In genomic region chr15:31049682-31050606, GRCh38 we compare ENCODE assay signal across 17 cellular contexts. TPM values are rescaled to one million over a fixed set of nuclear protein-coding genes. Genes with fewer than 3 reads are reported as not detected.
DNase-seq lines count a peak whose midpoint lies in the region; ATAC-seq and TF ChIP-seq lines count a peak whose summit lies in the region.
"Had no signal": no experiment of that assay in that cellular context is flagged by ENCODE, and none has a peak within 500 bp of the region (broad histone marks: within the 10 kb centered on the region; RNA-seq: fewer than 3 reads in every experiment).

No MANE protein-coding gene starts in this region.

- H3K9ac ChIP-seq in OCI-LY3 (ENCODE audit: low read length) (no peak overlapping the region), fibroblast of lung (ENCODE audit: insufficient read depth, low read length) (no peak overlapping the region)

- no peaks in the 10 kb centered on the region for H3K36me3 Mint-ChIP-seq in activated CD8-positive, alpha-beta T cell treated with anti-CD3 and anti-CD28 coated beads, Interleukin-2, amount 10 ng/mL, durations not matched to agents 7 days and 5 days (ENCODE audit: low read depth)
- H3K36me3 Mint-ChIP-seq in activated CD8-positive, alpha-beta T cell treated with anti-CD3 and anti-CD28 coated beads for 36 hours (ENCODE audit: low read depth): no peaks in the 10 kb centered on the region
- no peaks in the 10 kb centered on the region for H3K36me3 Mint-ChIP-seq in stimulated activated effector memory CD8-positive, alpha-beta T cell treated with anti-CD3 and anti-CD28 coated beads, Interleukin-12 subunit alpha, Interleukin-12 subunit beta, amount 100 ng/mL, for 72 hours
- no peaks in the 10 kb centered on the region for H3K36me3 Mint-ChIP-seq in chondrocyte (ENCODE audit: low read depth)

- H2AFZ ChIP-seq in OCI-LY3 (ENCODE audit: low read depth, low read length) (no peak overlapping the region; the same call in 1 of the 2 replicates), fibroblast of lung (ENCODE audit: low read length) (peak overlapping the region; percentile 16)

- H3K27me3 ChIP-seq in OCI-LY3 (ENCODE audit: low read depth, low read length) (no peaks in the 10 kb centered on the region), fibroblast of lung (ENCODE audit: control insufficient read depth, insufficient read depth, low read length) (no peaks in the 10 kb centered on the region)
- H3K27me3 ChIP-seq: testis had no signal

- peak overlapping the region; percentile 75 for H3K27ac Mint-ChIP-seq in activated CD8-positive, alpha-beta T cell treated with anti-CD3 and anti-CD28 coated beads, Interleukin-2, amount 10 ng/mL, durations not matched to agents 7 days and 5 days
- H3K27ac Mint-ChIP-seq in activated CD8-positive, alpha-beta T cell treated with anti-CD3 and anti-CD28 coated beads for 36 hours: no peak overlapping the region
- peak overlapping the region; percentile 36 for H3K27ac Mint-ChIP-seq in stimulated activated effector memory CD8-positive, alpha-beta T cell treated with anti-CD3 and anti-CD28 coated beads, Interleukin-12 subunit alpha, Interleukin-12 subunit beta, amount 100 ng/mL, for 72 hours
- no peak overlapping the region for H3K27ac Mint-ChIP-seq in chondrocyte (ENCODE audit: unreplicated experiment)

- H3K4me1 ChIP-seq in OCI-LY3 (ENCODE audit: low read length) (peaks cover 16% of the 10 kb centered on the region), fibroblast of lung (ENCODE audit: control insufficient read depth, extremely low read depth, insufficient read depth, low read length) (no peaks in the 10 kb centered on the region)
- H3K4me1 ChIP-seq: testis had no signal

- H3K79me2 ChIP-seq in OCI-LY3 (ENCODE audit: low read length) (no peaks in the 10 kb centered on the region), fibroblast of lung (ENCODE audit: control insufficient read depth, insufficient read depth, low read length) (no peaks in the 10 kb centered on the region)

- intact Hi-C loops in activated CD8-positive, alpha-beta T cell treated with anti-CD3 and anti-CD28 coated beads for 36 hours (cut with micrococcal nuclease): loop anchor here (10.0 kb wide), 1 partner anchor 75 kb away; no protein-coding TSS in a partner anchor

- no peak for ATAC-seq in activated CD8-positive, alpha-beta T cell treated with anti-CD3 and anti-CD28 coated beads, Interleukin-2, amount 10 ng/mL, durations not matched to agents 7 days and 5 days
- no peak for ATAC-seq in activated CD8-positive, alpha-beta T cell treated with anti-CD3 and anti-CD28 coated beads for 36 hours
- no peak for ATAC-seq in stimulated activated effector memory CD8-positive, alpha-beta T cell treated with anti-CD3 and anti-CD28 coated beads, Interleukin-12 subunit alpha, Interleukin-12 subunit beta, amount 100 ng/mL, for 72 hours

- no peaks in the 10 kb centered on the region for H3K9me3 Mint-ChIP-seq in activated CD8-positive, alpha-beta T cell treated with anti-CD3 and anti-CD28 coated beads, Interleukin-2, amount 10 ng/mL, durations not matched to agents 7 days and 5 days (ENCODE audit: insufficient read depth)
- no peaks in the 10 kb centered on the region for H3K9me3 Mint-ChIP-seq in activated CD8-positive, alpha-beta T cell treated with anti-CD3 and anti-CD28 coated beads for 36 hours
- H3K9me3 Mint-ChIP-seq in stimulated activated effector memory CD8-positive, alpha-beta T cell treated with anti-CD3 and anti-CD28 coated beads, Interleukin-12 subunit alpha, Interleukin-12 subunit beta, amount 100 ng/mL, for 72 hours: no peaks in the 10 kb centered on the region
- no peaks in the 10 kb centered on the region for H3K9me3 Mint-ChIP-seq in chondrocyte (ENCODE audit: low read depth)

- no peak overlapping the region for H3K27ac ChIP-seq in OCI-LY3 (ENCODE audit: low read length)
- H3K27ac ChIP-seq in fibroblast of lung (ENCODE audit: insufficient read depth, low read length): no peak overlapping the region
- H3K27ac ChIP-seq: testis had no signal

- POLR2A ChIA-PET in activated CD8-positive, alpha-beta T cell treated with anti-CD3 and anti-CD28 coated beads, Interleukin-2, amount 10 ng/mL, durations not matched to agents 7 days and 5 days (lab: Charles Lee): no interaction called here
- POLR2A ChIA-PET in activated CD8-positive, alpha-beta T cell treated with anti-CD3 and anti-CD28 coated beads for 36 hours (lab: Charles Lee): interaction anchor here (1.6 kb wide), 1 partner anchor 10 kb away, joined by 4 read pairs; no protein-coding TSS in a partner anchor

- H3K4me1 Mint-ChIP-seq in activated CD8-positive, alpha-beta T cell treated with anti-CD3 and anti-CD28 coated beads, Interleukin-2, amount 10 ng/mL, durations not matched to agents 7 days and 5 days (ENCODE audit: low read depth): peaks cover 10% of the 10 kb centered on the region
- peaks cover 5% of the 10 kb centered on the region for H3K4me1 Mint-ChIP-seq in activated CD8-positive, alpha-beta T cell treated with anti-CD3 and anti-CD28 coated beads for 36 hours (ENCODE audit: low read depth)
- H3K4me1 Mint-ChIP-seq in stimulated activated effector memory CD8-positive, alpha-beta T cell treated with anti-CD3 and anti-CD28 coated beads, Interleukin-12 subunit alpha, Interleukin-12 subunit beta, amount 100 ng/mL, for 72 hours: peaks cover 14% of the 10 kb centered on the region
- no peaks in the 10 kb centered on the region for H3K4me1 Mint-ChIP-seq in chondrocyte (ENCODE audit: low read depth)

- peak overlapping the region; percentile 25 for H3K4me2 ChIP-seq in OCI-LY3 (ENCODE audit: low read length)
- H3K4me2 ChIP-seq in fibroblast of lung (ENCODE audit: extremely low read depth, insufficient read depth, low read length): peak overlapping the region; percentile 27
- H3K4me2 ChIP-seq: smooth muscle cell had no signal

- H3K36me3 ChIP-seq in OCI-LY3 (replicated peaks; ENCODE audit: low read depth, low read length) (no peaks in the 10 kb centered on the region), fibroblast of lung (ENCODE audit: control insufficient read depth, insufficient read depth, low read length) (no peaks in the 10 kb centered on the region)

- no peak for DNase-seq in activated CD8-positive, alpha-beta T cell treated with anti-CD3 and anti-CD28 coated beads, Interleukin-2, amount 10 ng/mL, durations not matched to agents 7 days and 5 days
- DNase-seq in activated CD8-positive, alpha-beta T cell treated with anti-CD3 and anti-CD28 coated beads for 36 hours: no peak
- DNase-seq in fibroblast of lung (ENCODE audit: low read depth in 2 of 2): no peak
- no peak for DNase-seq in stimulated activated effector memory CD8-positive, alpha-beta T cell treated with anti-CD3 and anti-CD28 coated beads, Interleukin-12 subunit alpha, Interleukin-12 subunit beta, amount 100 ng/mL, for 72 hours (ENCODE audit: low spot score in 2 of 2)
- DNase-seq in NCI-H446 treated with DMSO at 0.1 percent for 48 hours (lab: John Stamatoyannopoulos, UW): no peak
- DNase-seq in GDM1 (lab: John Stamatoyannopoulos, UW): no peak
- no peak for DNase-seq in chondrocyte (ENCODE audit: low spot score)
- DNase-seq: COR-L47, erythroblast, hypothalamus, NCI-H1436 treated with DMSO at 0.1 percent for 48 hours, NCI-H510A, testis had no signal

- H3K27me3 Mint-ChIP-seq in activated CD8-positive, alpha-beta T cell treated with anti-CD3 and anti-CD28 coated beads, Interleukin-2, amount 10 ng/mL, durations not matched to agents 7 days and 5 days (ENCODE audit: low read depth): peaks cover 7% of the 10 kb centered on the region
- peaks cover 1% of the 10 kb centered on the region for H3K27me3 Mint-ChIP-seq in activated CD8-positive, alpha-beta T cell treated with anti-CD3 and anti-CD28 coated beads for 36 hours
- H3K27me3 Mint-ChIP-seq in chondrocyte (ENCODE audit: low read depth): peaks cover 6% of the 10 kb centered on the region

- CTCF ChIA-PET in activated CD8-positive, alpha-beta T cell treated with anti-CD3 and anti-CD28 coated beads, Interleukin-2, amount 10 ng/mL, durations not matched to agents 7 days and 5 days (lab: Charles Lee): interaction anchor here (1.2 to 2.0 kb wide), 2 partner anchors 79 to 156 kb away, joined by 3 to 11 read pairs; no protein-coding TSS in a partner anchor
- CTCF ChIA-PET in activated CD8-positive, alpha-beta T cell treated with anti-CD3 and anti-CD28 coated beads for 36 hours (lab: Charles Lee): interaction anchor here (1.5 kb wide), 1 partner anchor 79 kb away, joined by 3 read pairs; no protein-coding TSS in a partner anchor

- H4K20me1 ChIP-seq in OCI-LY3 (ENCODE audit: insufficient read depth, low read length): no peaks in the 10 kb centered on the region
- H4K20me1 ChIP-seq in fibroblast of lung (ENCODE audit: control insufficient read depth, extremely low read depth, insufficient read depth, low read length): no peaks in the 10 kb centered on the region

- H3K4me3 Mint-ChIP-seq in activated CD8-positive, alpha-beta T cell treated with anti-CD3 and anti-CD28 coated beads, Interleukin-2, amount 10 ng/mL, durations not matched to agents 7 days and 5 days: no peak overlapping the region
- no peak overlapping the region for H3K4me3 Mint-ChIP-seq in activated CD8-positive, alpha-beta T cell treated with anti-CD3 and anti-CD28 coated beads for 36 hours
- H3K4me3 Mint-ChIP-seq in stimulated activated effector memory CD8-positive, alpha-beta T cell treated with anti-CD3 and anti-CD28 coated beads, Interleukin-12 subunit alpha, Interleukin-12 subunit beta, amount 100 ng/mL, for 72 hours: no peak overlapping the region
- no peak overlapping the region for H3K4me3 Mint-ChIP-seq in chondrocyte (ENCODE audit: unreplicated experiment)

- no peak for TF ChIP-seq CTCF in activated CD8-positive, alpha-beta T cell treated with anti-CD3 and anti-CD28 coated beads for 36 hours (IDR thresholded peaks at IDR 0.05)
- TF ChIP-seq CTCF in OCI-LY3 (IDR thresholded peaks at IDR 0.05; ENCODE audit: low read depth, low read length) (no peak), fibroblast of lung (conservative IDR thresholded peaks at IDR 0.05 in 1 of 2, IDR thresholded peaks at IDR 0.05 in 1 of 2; ENCODE audit: low read depth in 1 of 2, low read length in 2 of 2) (no peak), chondrocyte (IDR thresholded peaks at IDR 0.05) (no peak)

- H3K9me3 ChIP-seq in OCI-LY3 (ENCODE audit: insufficient read depth, low read length) (no peaks in the 10 kb centered on the region), fibroblast of lung (ENCODE audit: control insufficient read depth, insufficient read depth, low read depth, low read length) (no peaks in the 10 kb centered on the region)
- H3K9me3 ChIP-seq: testis had no signal

- H3K4me3 ChIP-seq in OCI-LY3 (ENCODE audit: low read length) (no peak overlapping the region), fibroblast of lung (replicated peaks in 1 of 4; ENCODE audit: control extremely low read depth in 1 of 4, insufficient read depth in 1 of 4, low read depth in 3 of 4, low read length in 4 of 4) (no peak overlapping the region)
- H3K4me3 ChIP-seq: smooth muscle cell, testis had no signal

RNA-seq across cellular contexts. Expression of gene TRPM1, which starts 51.6 kb away (rescaled TPM):
- total RNA-seq in activated CD8-positive, alpha-beta T cell treated with anti-CD3 and anti-CD28 coated beads, Interleukin-2, amount 10 ng/mL, durations not matched to agents 7 days and 5 days: not detected
- not detected for total RNA-seq in activated CD8-positive, alpha-beta T cell treated with anti-CD3 and anti-CD28 coated beads for 36 hours
- total RNA-seq in fibroblast of lung (not detected in 2 replicates), chondrocyte (not detected in 3 replicates)
- not detected in 2 replicates for polyA plus RNA-seq in fibroblast of lung
- not detected in 2 replicates for polyA plus RNA-seq in fibroblast of lung (2012)
- polyA minus RNA-seq in fibroblast of lung (ENCODE audit: low replicate concordance): not detected in 2 replicates
- total RNA-seq: A172, HT1080, smooth muscle cell had no signal
- polyA plus RNA-seq: smooth muscle cell had no signal

RNA-seq across cellular contexts. Expression of gene MTMR10, which starts 58.5 kb away (rescaled TPM):
- total RNA-seq in activated CD8-positive, alpha-beta T cell treated with anti-CD3 and anti-CD28 coated beads, Interleukin-2, amount 10 ng/mL, durations not matched to agents 7 days and 5 days: 10 to 100 TPM; 21.9 to 22.3 TPM
- total RNA-seq in activated CD8-positive, alpha-beta T cell treated with anti-CD3 and anti-CD28 coated beads for 36 hours: 10 to 100 TPM; 11.3 to 13.2 TPM
- total RNA-seq in fibroblast of lung (13.6 and 17.3 TPM in 2 replicates), chondrocyte (14.9 to 16.5 TPM (median 16.1 TPM) in 3 replicates)
- 24.0 and 44.6 TPM in 2 replicates for polyA plus RNA-seq in fibroblast of lung
- 12.4 and 23.1 TPM in 2 replicates for polyA plus RNA-seq in fibroblast of lung (2012)
- polyA minus RNA-seq in fibroblast of lung (ENCODE audit: low replicate concordance): 6.3 and 16.5 TPM in 2 replicates

Comparison
In these comparisons a context has a peak if more than half of its experiments do, and no peak if none do; other contexts are left out.
1. H3K27ac Mint-ChIP-seq: peak in activated CD8-positive, alpha-beta T cell treated with anti-CD3 and anti-CD28 coated beads, Interleukin-2, amount 10 ng/mL, durations not matched to agents 7 days and 5 days (single experiment) and stimulated activated effector memory CD8-positive, alpha-beta T cell treated with anti-CD3 and anti-CD28 coated beads, Interleukin-12 subunit alpha, Interleukin-12 subunit beta, amount 100 ng/mL, for 72 hours (single experiment); none in activated CD8-positive, alpha-beta T cell treated with anti-CD3 and anti-CD28 coated beads for 36 hours (single experiment) and chondrocyte (single experiment).